In genomic region chr21:33286600-33287456, GRCh38 we compare ENCODE assay signal across 9 cellular contexts. TPM values are rescaled to one million over a fixed set of nuclear protein-coding genes. Genes with fewer than 3 reads are reported as not detected.
DNase-seq lines count a peak whose midpoint lies in the region; ATAC-seq and TF ChIP-seq lines count a peak whose summit lies in the region.
"Had no signal": no experiment of that assay in that cellular context is flagged by ENCODE, and none has a peak within 500 bp of the region (broad histone marks: within the 10 kb centered on the region; RNA-seq: fewer than 3 reads in every experiment).

No MANE protein-coding gene starts in this region.

- H3K27me3 ChIP-seq in SJSA1 (replicated peaks), result no peaks in the 10 kb centered on the region

- peaks cover 44% of the 10 kb centered on the region for H3K4me1 ChIP-seq in SJSA1 (replicated peaks)

- DNase-seq in GM03348 (ENCODE audit: low spot score) (peak; percentile 66), SJSA1 (ENCODE audit: low read depth in 1 of 2, low spot score in 2 of 2) (peak; percentile 86 to 93), fibroblast of villous mesenchyme (ENCODE audit: low read depth) (peak; percentile 78), renal cortical epithelial cell (ENCODE audit: low read depth) (peak; percentile 74), germinal center (ENCODE audit: low spot score) (no peak), 8988T (no peak)
- DNase-seq: foreskin melanocyte had no signal

- peak overlapping the region; percentile 85 for H3K27ac ChIP-seq in SJSA1

- no peaks in the 10 kb centered on the region; the same call in 1 of the 2 replicates for H3K9me3 ChIP-seq in SJSA1 (replicated peaks)

- H3K4me3 ChIP-seq in SJSA1 (no peak overlapping the region), fibroblast of villous mesenchyme (ENCODE audit: low read depth, low read length) (no peak overlapping the region)

- peaks cover 62% of the 10 kb centered on the region for H3K36me3 ChIP-seq in SJSA1

- ATAC-seq in HG02571 (IDR thresholded peaks at IDR 0.05; ENCODE audit: unreplicated experiment) (no peak), HG02981 (IDR thresholded peaks at IDR 0.05; ENCODE audit: unreplicated experiment) (no peak)

- no peak for TF ChIP-seq CTCF in fibroblast of villous mesenchyme (IDR thresholded peaks at IDR 0.05; ENCODE audit: insufficient read depth, low read depth, low read length)

RNA-seq across cellular contexts. Expression of gene IL10RB, which starts 20.7 kb away (rescaled TPM):
- total RNA-seq in SJSA1 (2014; rRNA removed; shearing (Covaris generic)), result 51.4 and 77.5 TPM in 2 replicates
- total RNA-seq in fibroblast of villous mesenchyme (34.5 and 60.9 TPM in 2 replicates), renal cortical epithelial cell (36.1 and 41.3 TPM in 2 replicates)

RNA-seq across cellular contexts. Expression of gene IFNAR1, which starts 37.9 kb away (rescaled TPM):
- 9.7 and 16.2 TPM in 2 replicates for total RNA-seq in SJSA1 (2014; rRNA removed; shearing (Covaris generic))
- total RNA-seq in fibroblast of villous mesenchyme (12.9 and 19.0 TPM in 2 replicates), renal cortical epithelial cell (19.6 and 58.3 TPM in 2 replicates)

RNA-seq across cellular contexts. Expression of gene IFNAR2, which starts 57.1 kb away (rescaled TPM):
- 5.1 and 48.3 TPM in 2 replicates for total RNA-seq in SJSA1 (2014; rRNA removed; shearing (Covaris generic))
- total RNA-seq in fibroblast of villous mesenchyme (3.9 and 5.2 TPM in 2 replicates), renal cortical epithelial cell (18.4 and 44.5 TPM in 2 replicates)

Comparison
In these comparisons a context has a peak if more than half of its experiments do, and no peak if none do; other contexts are left out.
1. DNase-seq: peak in GM03348 (single experiment), SJSA1 (2 of 2), fibroblast of villous mesenchyme (single experiment) and renal cortical epithelial cell (single experiment); none in germinal center (single experiment) and 8988T (single experiment).